27 cellular contexts compared by ENCODE assay signal in genomic region chr4:158239196-158239595, GRCh38. TPM values are rescaled to one million over a fixed set of nuclear protein-coding genes. Genes with fewer than 3 reads are reported as not detected.
"Had no signal": no experiment of that assay in that cellular context is flagged by ENCODE, and none has a peak within 500 bp of the region (broad histone marks: within the 10 kb centered on the region; RNA-seq: fewer than 3 reads in every experiment).

No MANE protein-coding gene starts in this region.

- H3K9me3 ChIP-seq: ascending aorta had no signal

- H3K4me3 ChIP-seq: ascending aorta, cardiac muscle cell had no signal

- H3K36me3 ChIP-seq: cardiac muscle cell had no signal

- H3K27me3 ChIP-seq: ascending aorta, cardiac muscle cell had no signal

- ATAC-seq: activated CD8-positive, alpha-beta T cell treated with anti-CD3 and anti-CD28 coated beads for 36 hours; activated T-cell treated with anti-CD3 and anti-CD28 coated beads, Interleukin-2, amount 50 U/mL, for 72 hours; activated T-helper 17 cell treated with anti-CD3 and anti-CD28 coated beads, Interleukin-2, amount 50 U/mL, for 72 hours had no signal

- H3K27ac ChIP-seq: ascending aorta, cardiac muscle cell had no signal

- DNase-seq: activated CD4-positive, alpha-beta T cell treated with anti-CD3 and anti-CD28 coated beads, Interleukin-2, amount 10 ng/mL, durations not matched to agents 24 days and 14 days; activated CD4-positive, alpha-beta T cell treated with anti-CD3 and anti-CD28 coated beads, Interleukin-2, amount 50 U/mL, for 4 hours; activated CD8-positive, alpha-beta T cell treated with anti-CD3 and anti-CD28 coated beads for 36 hours; activated effector memory CD4-positive, alpha-beta T cell treated with anti-CD3 and anti-CD28 coated beads, Interleukin-2, amount 50 U/mL, for 16 hours; activated naive CD4-positive, alpha-beta T cell; activated naive CD4-positive, alpha-beta T cell treated with anti-CD3 and anti-CD28 coated beads, Interleukin-2, amount 50 U/mL, for 16 hours; activated naive CD8-positive, alpha-beta T cell treated with anti-CD3 and anti-CD28 coated beads for 36 hours; activated T-cell treated with anti-CD3 and anti-CD28 coated beads, Interleukin-2, amount 50 U/mL, for 1 hour; activated T-cell treated with anti-CD3 and anti-CD28 coated beads, Interleukin-2, amount 50 U/mL, for 72 hours; amniotic stem cell; Karpas-422; KBM-7; NCI-H1105; NCI-H1417 treated with DMSO at 0.1 percent for 48 hours; NCI-H187 treated with DMSO at 0.1 percent for 48 hours; NCI-H2081; NCI-H2227 treated with DMSO at 0.1 percent for 48 hours; NCI-H69; NK-92 treated with Interleukin-12 subunit alpha and Interleukin-12 subunit beta, amount 100 ng/mL, for 24 hours; Right ventricle myocardium superior; SW 1271; T-helper 1 cell; T1000 had no signal

RNA-seq across cellular contexts. Expression of gene TMEM144, which starts 28.9 kb away (rescaled TPM):
- total RNA-seq: activated CD4-positive, alpha-beta T cell treated with anti-CD3 and anti-CD28 coated beads, Interleukin-2, amount 10 ng/mL, durations not matched to agents 24 days and 14 days; activated CD8-positive, alpha-beta memory T cell treated with anti-CD3 and anti-CD28 coated beads for 36 hours had no signal
